In genomic region chr2:110861616-110862260, GRCh38 we compare ENCODE assay signal across 21 cellular contexts.
"Had no signal": no experiment of that assay in that cellular context is flagged by ENCODE, and none has a peak within 500 bp of the region (broad histone marks: within the 10 kb centered on the region; RNA-seq: fewer than 3 reads in every experiment).

No MANE protein-coding gene starts in this region.

- H2AFZ ChIP-seq: hepatocyte had no signal

- H3K79me2 ChIP-seq: hepatocyte had no signal

- H3K36me3 Mint-ChIP-seq: mesothelial cell of epicardium; naive thymus-derived CD8-positive, alpha-beta T cell had no signal

- H3K27me3 Mint-ChIP-seq: naive thymus-derived CD8-positive, alpha-beta T cell had no signal

- FAIRE-seq: endometrium, pancreas had no signal

- ATAC-seq: activated CD4-positive, alpha-beta T cell treated with anti-CD3 and anti-CD28 coated beads for 36 hours; activated naive CD8-positive, alpha-beta T cell treated with anti-CD3 and anti-CD28 coated beads, Interleukin-2, amount 50 U/mL, for 24 hours; naive thymus-derived CD8-positive, alpha-beta T cell; pancreas; upper lobe of right lung had no signal

- H3K4me1 ChIP-seq: left ventricle myocardium inferior, pancreas, thyroid gland, upper lobe of right lung had no signal

- H3K27me3 ChIP-seq: hepatocyte, pancreas, thyroid gland, upper lobe of right lung had no signal

- H3K4me3 Mint-ChIP-seq: activated B cell treated with CpG ODN at 0.5 μM for 24 hours; activated CD4-positive, alpha-beta T cell treated with anti-CD3 and anti-CD28 coated beads for 36 hours; activated naive CD8-positive, alpha-beta T cell treated with anti-CD3 and anti-CD28 coated beads, Interleukin-2, amount 50 U/mL, for 24 hours; mesothelial cell of epicardium; stimulated activated naive CD8-positive, alpha-beta T cell treated with anti-CD3 and anti-CD28 coated beads, Interleukin-15, Interleukin-2, amounts not matched to agents 100 ng/mL and 50 ng/mL, for 24 hours had no signal

- H3K4me2 ChIP-seq: hepatocyte had no signal

- H3K9me3 ChIP-seq: left ventricle myocardium inferior, pancreas, thyroid gland, upper lobe of right lung had no signal

- H3K9me3 Mint-ChIP-seq: activated B cell treated with CpG ODN at 0.5 μM for 24 hours; activated naive CD8-positive, alpha-beta T cell treated with anti-CD3 and anti-CD28 coated beads, Interleukin-2, amount 50 U/mL, for 24 hours; mesothelial cell of epicardium; naive thymus-derived CD8-positive, alpha-beta T cell; stimulated activated naive CD8-positive, alpha-beta T cell treated with anti-CD3 and anti-CD28 coated beads, Interleukin-15, Interleukin-2, amounts not matched to agents 100 ng/mL and 50 ng/mL, for 24 hours had no signal

- H3K27ac Mint-ChIP-seq: activated B cell treated with CpG ODN at 0.5 μM for 24 hours; activated CD4-positive, alpha-beta T cell treated with anti-CD3 and anti-CD28 coated beads for 36 hours; activated naive CD8-positive, alpha-beta T cell treated with anti-CD3 and anti-CD28 coated beads, Interleukin-2, amount 50 U/mL, for 24 hours; mesothelial cell of epicardium; stimulated activated naive CD8-positive, alpha-beta T cell treated with anti-CD3 and anti-CD28 coated beads, Interleukin-15, Interleukin-2, amounts not matched to agents 100 ng/mL and 50 ng/mL, for 24 hours had no signal

- DNase-seq: activated B cell treated with CpG ODN at 0.5 μM for 24 hours; activated CD4-positive, alpha-beta T cell treated with anti-CD3 and anti-CD28 coated beads for 36 hours; activated CD4-positive, alpha-beta T cell treated with anti-CD3 and anti-CD28 coated beads, Interleukin-2, amount 50 U/mL, for 4 hours; activated effector memory CD4-positive, alpha-beta T cell treated with anti-CD3 and anti-CD28 coated beads, Interleukin-2, amount 50 U/mL, for 16 hours; activated naive CD4-positive, alpha-beta T cell treated with anti-CD3 and anti-CD28 coated beads, Interleukin-2, amount 50 U/mL, for 16 hours; activated naive CD8-positive, alpha-beta T cell treated with anti-CD3 and anti-CD28 coated beads, Interleukin-2, amount 50 U/mL, for 24 hours; activated T-cell treated with anti-CD3 and anti-CD28 coated beads for 4 hours; cortex of kidney; foreskin fibroblast; left ventricle myocardium inferior; naive thymus-derived CD8-positive, alpha-beta T cell; pancreas; stimulated activated CD4-positive, alpha-beta T cell treated with anti-CD3 and anti-CD28 coated beads, Interleukin-4, amount 100 ng/mL, for 24 hours; substantia nigra; T1000; thyroid gland; upper lobe of right lung had no signal

- H3K4me3 ChIP-seq: hepatocyte, left ventricle myocardium inferior, pancreas, thyroid gland, upper lobe of right lung had no signal

- H3K27ac ChIP-seq: hepatocyte, left ventricle myocardium inferior, pancreas, thyroid gland, upper lobe of right lung had no signal

- H3K36me3 ChIP-seq: left ventricle myocardium inferior, pancreas, thyroid gland, upper lobe of right lung had no signal
